In genomic region chr11:30345644-30346043, GRCh38 we compare ENCODE assay signal across 26 cellular contexts.
"Had no signal": no experiment of that assay in that cellular context is flagged by ENCODE, and none has a peak within 500 bp of the region (broad histone marks: within the 10 kb centered on the region; RNA-seq: fewer than 3 reads in every experiment).

No MANE protein-coding gene starts in this region.

- H3K9me3 Mint-ChIP-seq: activated CD8-positive, alpha-beta T cell treated with anti-CD3 and anti-CD28 coated beads for 36 hours; activated naive CD4-positive, alpha-beta T cell treated with anti-CD3 and anti-CD28 coated beads, Interleukin-2, amount 50 U/mL, for 24 hours; activated naive CD8-positive, alpha-beta T cell treated with anti-CD3 and anti-CD28 coated beads for 36 hours; activated naive CD8-positive, alpha-beta T cell treated with anti-CD3 and anti-CD28 coated beads, Interleukin-2, amount 50 U/mL, for 24 hours; activated T-cell treated with anti-CD3 and anti-CD28 coated beads, Interleukin-2, amount 50 U/mL, for 4 hours; activated T-helper 17 cell treated with anti-CD3 and anti-CD28 coated beads, Interleukin-2, amount 50 U/mL, for 72 hours; effector memory CD8-positive, alpha-beta T cell had no signal

- H3K27ac ChIP-seq: adrenal gland, body of pancreas, esophagus muscularis mucosa, foreskin keratinocyte, gastrocnemius medialis, heart left ventricle had no signal

- H3K36me3 ChIP-seq: adrenal gland had no signal

- H3K4me3 ChIP-seq: adrenal gland, body of pancreas, esophagus muscularis mucosa, gastrocnemius medialis, heart left ventricle had no signal

- H3K27ac Mint-ChIP-seq: activated CD8-positive, alpha-beta T cell treated with anti-CD3 and anti-CD28 coated beads for 36 hours; activated naive CD4-positive, alpha-beta T cell treated with anti-CD3 and anti-CD28 coated beads, Interleukin-2, amount 50 U/mL, for 24 hours; activated naive CD8-positive, alpha-beta T cell treated with anti-CD3 and anti-CD28 coated beads for 36 hours; activated naive CD8-positive, alpha-beta T cell treated with anti-CD3 and anti-CD28 coated beads, Interleukin-2, amount 50 U/mL, for 24 hours; activated T-helper 17 cell treated with anti-CD3 and anti-CD28 coated beads, Interleukin-2, amount 50 U/mL, for 72 hours; effector memory CD8-positive, alpha-beta T cell had no signal

- DNase-seq: activated CD4-positive, alpha-beta T cell treated with anti-CD3 and anti-CD28 coated beads, Interleukin-2, amount 50 U/mL, for 1 hour; activated CD4-positive, alpha-beta T cell treated with anti-CD3 and anti-CD28 coated beads, Interleukin-2, amount 50 U/mL, for 48 hours; activated CD4-positive, CD25-positive, alpha-beta regulatory T cell; activated CD4-positive, CD25-positive, alpha-beta regulatory T cell treated with anti-CD3 and anti-CD28 coated beads, Interleukin-2, amount 50 U/mL, for 72 hours; activated CD8-positive, alpha-beta memory T cell treated with anti-CD3 and anti-CD28 coated beads for 24 hours; activated CD8-positive, alpha-beta T cell treated with anti-CD3 and anti-CD28 coated beads for 36 hours; activated effector memory CD4-positive, alpha-beta T cell treated with Interleukin-2 at 50 U/mL for 16 hours; activated gamma-delta T cell treated with Interleukin-2 at 50 U/mL for 16 hours; activated naive CD4-positive, alpha-beta T cell treated with Interleukin-2 at 50 U/mL for 16 hours; activated naive CD8-positive, alpha-beta T cell treated with anti-CD3 and anti-CD28 coated beads for 36 hours; activated naive CD8-positive, alpha-beta T cell treated with anti-CD3 and anti-CD28 coated beads, Interleukin-2, amount 50 U/mL, for 24 hours; activated T-cell treated with anti-CD3 and anti-CD28 coated beads, Interleukin-2, amount 50 U/mL, for 4 hours; adrenal gland; aorta; cortex of kidney; effector CD4-positive, alpha-beta T cell; gastrocnemius medialis; glutamatergic neuron; heart left ventricle had no signal

- H3K27me3 Mint-ChIP-seq: activated CD8-positive, alpha-beta T cell treated with anti-CD3 and anti-CD28 coated beads for 36 hours; activated naive CD8-positive, alpha-beta T cell treated with anti-CD3 and anti-CD28 coated beads for 36 hours; activated naive CD8-positive, alpha-beta T cell treated with anti-CD3 and anti-CD28 coated beads, Interleukin-2, amount 50 U/mL, for 24 hours; activated T-helper 17 cell treated with anti-CD3 and anti-CD28 coated beads, Interleukin-2, amount 50 U/mL, for 72 hours; effector memory CD8-positive, alpha-beta T cell had no signal

- FAIRE-seq: colon had no signal

- H3K9me3 ChIP-seq: adrenal gland, body of pancreas, esophagus muscularis mucosa, gastrocnemius medialis, heart left ventricle had no signal

- H3K4me3 Mint-ChIP-seq: activated CD8-positive, alpha-beta T cell treated with anti-CD3 and anti-CD28 coated beads for 36 hours; activated naive CD4-positive, alpha-beta T cell treated with anti-CD3 and anti-CD28 coated beads, Interleukin-2, amount 50 U/mL, for 24 hours; activated naive CD8-positive, alpha-beta T cell treated with anti-CD3 and anti-CD28 coated beads for 36 hours; activated naive CD8-positive, alpha-beta T cell treated with anti-CD3 and anti-CD28 coated beads, Interleukin-2, amount 50 U/mL, for 24 hours; activated T-cell treated with anti-CD3 and anti-CD28 coated beads, Interleukin-2, amount 50 U/mL, for 4 hours; activated T-helper 17 cell treated with anti-CD3 and anti-CD28 coated beads, Interleukin-2, amount 50 U/mL, for 72 hours; effector memory CD8-positive, alpha-beta T cell had no signal

- H3K4me1 ChIP-seq: adrenal gland, body of pancreas, esophagus muscularis mucosa, foreskin keratinocyte, gastrocnemius medialis had no signal

- H3K27me3 ChIP-seq: adrenal gland, body of pancreas, esophagus muscularis mucosa, foreskin keratinocyte, gastrocnemius medialis, heart left ventricle had no signal

- ATAC-seq: activated naive CD8-positive, alpha-beta T cell treated with anti-CD3 and anti-CD28 coated beads, Interleukin-2, amount 50 U/mL, for 24 hours; activated T-cell treated with anti-CD3 and anti-CD28 coated beads, Interleukin-2, amount 50 U/mL, for 4 hours had no signal

- H3K4me1 Mint-ChIP-seq: activated T-helper 17 cell treated with anti-CD3 and anti-CD28 coated beads, Interleukin-2, amount 50 U/mL, for 72 hours had no signal
